1 cellular context compared by ENCODE assay signal in the genomic region with DNA sequence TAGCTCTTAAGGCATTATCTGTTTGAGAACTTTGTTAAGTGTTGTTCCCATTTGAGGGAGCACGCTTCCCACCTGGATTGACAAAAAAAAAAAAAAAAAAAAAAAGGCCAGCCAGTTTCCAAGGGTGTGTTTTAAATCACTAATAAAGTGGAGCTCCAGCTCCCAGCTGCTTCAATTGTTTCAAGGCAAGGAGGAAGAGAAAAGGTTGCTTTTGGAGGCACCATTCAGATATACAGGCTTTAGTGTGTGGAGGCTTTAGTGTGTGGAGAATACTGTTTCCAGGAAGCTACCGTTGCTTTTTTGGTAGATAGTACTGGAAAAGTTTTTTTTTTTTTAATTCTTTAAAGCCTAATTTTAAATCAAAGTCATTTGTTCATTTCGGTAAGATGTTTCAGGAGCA.
TF ChIP-seq lines count a peak whose summit lies in the region.

No MANE protein-coding gene starts in this region.

TF ChIP-seq in endothelial cell of umbilical vein, 7 proteins besides CTCF, POLR2A, EP300 and RAD21:
- TF ChIP-seq MYC (IDR thresholded peaks at IDR 0.05; ENCODE audit: low read depth, low read length) (no peak), FOS (IDR thresholded peaks at IDR 0.05; ENCODE audit: borderline replicate concordance, insufficient read depth, low read length) (no peak), POLR2AphosphoS5 (IDR thresholded peaks at IDR 0.05; ENCODE audit: insufficient read depth, low read depth, low read length) (no peak)
- TF ChIP-seq, protein P1, sequence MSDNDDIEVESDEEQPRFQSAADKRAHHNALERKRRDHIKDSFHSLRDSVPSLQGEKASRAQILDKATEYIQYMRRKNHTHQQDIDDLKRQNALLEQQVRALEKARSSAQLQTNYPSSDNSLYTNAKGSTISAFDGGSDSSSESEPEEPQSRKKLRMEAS (IDR thresholded peaks at IDR 0.05; ENCODE audit: insufficient read depth, insufficient read length): no peak
